Comparison of ENCODE assay signal across 12 cellular contexts in the genomic region with DNA sequence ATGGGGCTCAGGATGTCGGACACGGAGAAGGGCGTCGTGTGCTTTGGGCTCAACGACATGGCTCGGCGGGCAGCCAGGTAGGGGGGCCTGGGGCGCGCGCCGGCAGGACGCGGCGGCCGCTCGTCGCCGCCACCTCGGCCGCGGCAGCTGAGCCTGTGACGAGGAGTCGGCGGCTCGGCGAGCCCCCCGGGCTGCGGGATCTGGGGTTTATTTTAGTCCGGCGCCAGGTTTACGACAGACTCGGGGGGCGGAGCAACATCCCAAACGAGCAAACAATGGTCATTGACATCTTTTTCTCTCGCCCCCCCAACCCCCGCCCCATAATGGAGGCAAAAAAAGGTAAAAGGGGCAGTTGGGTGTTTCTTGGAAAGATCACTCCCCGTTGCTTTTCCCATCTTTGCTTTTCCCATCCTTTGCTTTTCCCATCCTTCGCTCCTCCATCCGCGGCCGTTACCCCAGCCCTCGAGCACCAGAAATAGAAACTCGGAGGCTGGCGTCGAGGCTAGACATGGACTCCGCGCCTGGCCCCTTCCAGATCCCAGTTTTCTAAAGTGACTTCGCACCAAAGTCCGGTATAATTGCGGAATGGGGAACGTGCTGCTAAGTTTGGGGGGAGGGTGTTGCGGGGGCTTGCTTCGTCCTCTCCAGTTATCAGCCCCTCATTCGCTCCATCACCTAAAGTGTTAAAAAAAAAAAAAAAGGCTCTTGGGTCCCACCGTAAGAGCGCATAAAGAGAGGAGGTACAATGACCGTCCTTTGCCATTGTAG. TPM values are rescaled to one million over a fixed set of nuclear protein-coding genes. Genes with fewer than 3 reads are reported as not detected.
DNase-seq lines count a peak whose midpoint lies in the region; ATAC-seq and TF ChIP-seq lines count a peak whose summit lies in the region.
"Had no signal": no experiment of that assay in that cellular context is flagged by ENCODE, and none has a peak within 500 bp of the region (broad histone marks: within the 10 kb centered on the region; RNA-seq: fewer than 3 reads in every experiment).

A gene (minus strand): TSS at position 186 of the 768 bp plus-strand sequence. CDS start 127 bp downstream, at position 59.

- H3K4me1 ChIP-seq in colonic mucosa = peaks cover 4% of the 10 kb centered on the region
- H3K4me1 ChIP-seq in neutrophil (ENCODE audit: control insufficient read depth in 1 of 2, insufficient read depth in 1 of 2, low read depth in 1 of 2, low read length in 1 of 2) = peaks cover 16 to 25% of the 10 kb centered on the region in 2 experiments
- peaks cover 0 to 19% of the 10 kb centered on the region in 2 donors for H3K4me1 ChIP-seq in thyroid gland
- H3K4me1 ChIP-seq in foreskin keratinocyte = no peaks in the 10 kb centered on the region

- H3K9ac ChIP-seq in colonic mucosa (ENCODE audit: low read depth in 2 of 2, low read length in 2 of 2) = no peak within 1 kb of the TSS

- no peak within 1 kb of the TSS for H3K27ac ChIP-seq in colonic mucosa
- no peak within 1 kb of the TSS for H3K27ac ChIP-seq in neutrophil
- H3K27ac ChIP-seq in thyroid gland = no peak within 1 kb of the TSS
- no peak within 1 kb of the TSS for H3K27ac ChIP-seq in foreskin keratinocyte
- H3K27ac ChIP-seq: tibial nerve had no signal

- intact Hi-C loops in colonic mucosa (cut with DNase I) = no loop called here
- intact Hi-C loops in thyroid gland (cut with DNase I) = loop anchor here (10.0 kb wide), 1 partner anchor 273 kb away; a partner anchor contains a TSS

- H3K9me3 ChIP-seq in colonic mucosa (no peaks in the 10 kb centered on the region), neutrophil (no peaks in the 10 kb centered on the region), thyroid gland (no peaks in the 10 kb centered on the region)
- H3K9me3 ChIP-seq: tibial nerve had no signal

- TF ChIP-seq CTCF in colonic mucosa (IDR thresholded peaks at IDR 0.05) = no peak
- no peak for TF ChIP-seq CTCF in neutrophil (IDR thresholded peaks at IDR 0.05)
- TF ChIP-seq CTCF in thyroid gland (IDR thresholded peaks at IDR 0.05) = no peak
- no peak for TF ChIP-seq CTCF in foreskin keratinocyte (conservative IDR thresholded peaks at IDR 0.05)

- DNase-seq in D341Med (ENCODE audit: low spot score) = peak; percentile 82
- DNase-seq in Kasumi-1 (lab: John Stamatoyannopoulos, UW) = peak; percentile 65 to 68
- DNase-seq in colonic mucosa = no peak
- DNase-seq in thyroid gland = no peak
- no peak for DNase-seq in NK-92 treated with Interleukin-12 subunit alpha and Interleukin-12 subunit beta, amount 100 ng/mL, for 24 hours (lab: John Stamatoyannopoulos, UW)
- no peak for DNase-seq in foreskin keratinocyte

- 10 to 14% methylated on average over 35 to 44 of the region's 57 CpGs for WGBS in thyroid gland, 2 donors

- no peaks in the 10 kb centered on the region for H3K36me3 ChIP-seq in colonic mucosa
- H3K36me3 ChIP-seq in neutrophil = no peaks in the 10 kb centered on the region
- no peaks in the 10 kb centered on the region for H3K36me3 ChIP-seq in thyroid gland
- H3K36me3 ChIP-seq: tibial nerve had no signal

- ATAC-seq in GM18861 (IDR thresholded peaks at IDR 0.05; ENCODE audit: unreplicated experiment) (no peak), foreskin keratinocyte (no peak)

- H3K27me3 ChIP-seq in colonic mucosa (peaks cover 71% of the 10 kb centered on the region), neutrophil (peaks cover 100% of the 10 kb centered on the region), thyroid gland (peaks cover 60% of the 10 kb centered on the region), foreskin keratinocyte (peaks cover 100% of the 10 kb centered on the region)

- H3K4me3 ChIP-seq in colonic mucosa (peak within 1 kb of the TSS; percentile 14), neutrophil (ENCODE audit: low read depth in 1 of 2, low read length in 1 of 2) (peak within 1 kb of the TSS; percentile 8 to 39), thyroid gland (replicated peaks in 1 of 3) (no peak within 1 kb of the TSS)

- TF ChIP-seq POLR2A in thyroid gland (IDR thresholded peaks at IDR 0.05) = no peak

RNA-seq across cellular contexts. Expression of the gene that starts here (rescaled TPM):
- total RNA-seq in colonic mucosa (not detected), thyroid gland (under 1 TPM in 1 of 4 donors, not detected in 3; 0.11 TPM), foreskin keratinocyte (not detected in 2 replicates)
- polyA plus RNA-seq in foreskin keratinocyte = not detected in 2 replicates
- total RNA-seq: fibroblast of villous mesenchyme, pulmonary artery endothelial cell, RPMI7951, tibial nerve had no signal

Comparison
In these comparisons a context has a peak if more than half of its experiments do, and no peak if none do; other contexts are left out.
1. DNase-seq: peak in D341Med (single experiment) and Kasumi-1 (2 of 2); none in colonic mucosa (single experiment), thyroid gland (0 of 2), NK-92 treated with Interleukin-12 subunit alpha and Interleukin-12 subunit beta, amount 100 ng/mL, for 24 hours (single experiment) and foreskin keratinocyte (0 of 2).
2. H3K4me3 ChIP-seq: peak in colonic mucosa (single experiment) and neutrophil (2 of 2); none in thyroid gland (0 of 3).